In genomic region chr15:37058316-37058985, GRCh38 we compare ENCODE assay signal across 14 cellular contexts. TPM values are rescaled to one million over a fixed set of nuclear protein-coding genes. Genes with fewer than 3 reads are reported as not detected.
DNase-seq lines count a peak whose midpoint lies in the region; ATAC-seq and TF ChIP-seq lines count a peak whose summit lies in the region.
"Had no signal": no experiment of that assay in that cellular context is flagged by ENCODE, and none has a peak within 500 bp of the region (broad histone marks: within the 10 kb centered on the region; RNA-seq: fewer than 3 reads in every experiment).

No MANE protein-coding gene starts in this region.

- H3K27me3 ChIP-seq in mesendoderm (ENCODE audit: insufficient read depth, low read length, poor library complexity), result no peaks in the 10 kb centered on the region
- no peaks in the 10 kb centered on the region for H3K27me3 ChIP-seq in upper lobe of right lung
- no peaks in the 10 kb centered on the region for H3K27me3 ChIP-seq in vagina

- no peak overlapping the region for H2BK15ac ChIP-seq in mesendoderm (replicated peaks; ENCODE audit: low read depth)

- peak; percentile 35 for ATAC-seq in Right ventricle myocardium inferior
- ATAC-seq in upper lobe of right lung, result peak; percentile 45
- no peak for ATAC-seq in HG03378 (IDR thresholded peaks at IDR 0.05; ENCODE audit: unreplicated experiment)
- ATAC-seq: activated CD8-positive, alpha-beta T cell treated with anti-CD3 and anti-CD28 coated beads, Interleukin-2, amount 10 ng/mL, durations not matched to agents 7 days and 5 days had no signal

- no peak overlapping the region for H3K56ac ChIP-seq in mesendoderm (ENCODE audit: low read length)

- H3K9me3 ChIP-seq in upper lobe of right lung (no peaks in the 10 kb centered on the region), vagina (no peaks in the 10 kb centered on the region)
- H3K9me3 ChIP-seq: thoracic aorta had no signal

- H2AK5ac ChIP-seq in mesendoderm (ENCODE audit: low read length), result no peak overlapping the region

- no peak overlapping the region for H2BK5ac ChIP-seq in mesendoderm (ENCODE audit: low read length)

- no CpG with 5 or more reads among the region's 6 CpGs for WGBS in mesendoderm (ENCODE audit: extremely low coverage, insufficient coverage, low lambda C conversion rate)

- H3K36me3 ChIP-seq in mesendoderm (ENCODE audit: control insufficient read depth, insufficient read depth, low read length) (no peaks in the 10 kb centered on the region), upper lobe of right lung (no peaks in the 10 kb centered on the region), vagina (no peaks in the 10 kb centered on the region)
- H3K36me3 ChIP-seq: thoracic aorta had no signal

- H3K9ac ChIP-seq in mesendoderm (ENCODE audit: low read length), result no peak overlapping the region
- H3K9ac ChIP-seq: KMS-11 had no signal

- no peak for TF ChIP-seq POLR2A in vagina (IDR thresholded peaks at IDR 0.05)

- no peak overlapping the region for H3K23ac ChIP-seq in mesendoderm (ENCODE audit: low read length)

- no peak overlapping the region for H3K18ac ChIP-seq in mesendoderm (ENCODE audit: low read length)

- H3K4ac ChIP-seq in mesendoderm (ENCODE audit: low read depth, low read length), result no peak overlapping the region

- no peak overlapping the region for H2BK120ac ChIP-seq in mesendoderm (ENCODE audit: low read depth, low read length)

- TF ChIP-seq CTCF in upper lobe of right lung (IDR thresholded peaks at IDR 0.05) (no peak), vagina (IDR thresholded peaks at IDR 0.05) (no peak)

- DNase-seq in Right ventricle myocardium inferior (ENCODE audit: missing footprints) (no peak), cardiac septum (ENCODE audit: low spot score) (no peak), epithelial cell of prostate (ENCODE audit: low read depth, low spot score) (no peak), mesendoderm (peak; percentile 76), upper lobe of right lung (no peak), vagina (ENCODE audit: extremely low spot score in 2 of 2) (no peak), NOMO-1 (lab: John Stamatoyannopoulos, UW; ENCODE audit: unreplicated experiment in 2 of 2) (no peak)
- DNase-seq: 8988T; activated CD8-positive, alpha-beta T cell treated with anti-CD3 and anti-CD28 coated beads, Interleukin-2, amount 10 ng/mL, durations not matched to agents 7 days and 5 days; activated naive CD4-positive, alpha-beta T cell; NCI-H526 treated with DMSO at 0.1 percent for 48 hours had no signal

- no peaks in the 10 kb centered on the region for H3K79me1 ChIP-seq in mesendoderm (ENCODE audit: low read length)

- H3K4me3 ChIP-seq in mesendoderm (ENCODE audit: low read length) (no peak overlapping the region), upper lobe of right lung (no peak overlapping the region), vagina (no peak overlapping the region)
- H3K4me3 ChIP-seq: thoracic aorta had no signal

- intact Hi-C loops in Right ventricle myocardium inferior (cut with DNase I) (loop anchor here (5.0 kb wide), 1 partner anchor 41 kb away; no protein-coding TSS in a partner anchor), cardiac septum (cut with DNase I) (no loop called here), upper lobe of right lung (cut with DNase I) (no loop called here), vagina (cut with DNase I) (no loop called here)

- H4K8ac ChIP-seq in mesendoderm (ENCODE audit: low read depth, low read length), result no peak overlapping the region

- H4K5ac ChIP-seq in mesendoderm (ENCODE audit: low read length), result no peak overlapping the region

- no peak overlapping the region for H3K4me2 ChIP-seq in mesendoderm (ENCODE audit: low read length)
- H3K4me2 ChIP-seq: KMS-11 had no signal

- H3K79me2 ChIP-seq in mesendoderm (ENCODE audit: control insufficient read depth, insufficient read depth, low read length), result no peaks in the 10 kb centered on the region

- no peaks in the 10 kb centered on the region for H3K4me1 ChIP-seq in mesendoderm (ENCODE audit: control insufficient read depth, low read depth, low read length)
- H3K4me1 ChIP-seq in upper lobe of right lung, result peaks cover 12% of the 10 kb centered on the region
- H3K4me1 ChIP-seq in vagina, result peaks cover 34% of the 10 kb centered on the region

- H3K27ac ChIP-seq in epithelial cell of prostate, result peak overlapping the region; percentile 58
- no peak overlapping the region for H3K27ac ChIP-seq in mesendoderm (ENCODE audit: low read depth, low read length)
- no peak overlapping the region for H3K27ac ChIP-seq in upper lobe of right lung
- H3K27ac ChIP-seq in vagina, result no peak overlapping the region
- H3K27ac ChIP-seq: KMS-11 had no signal

RNA-seq across cellular contexts. Expression of gene MEIS2, which starts 41.9 kb away (rescaled TPM):
- total RNA-seq in Right ventricle myocardium inferior (45.4 TPM), cardiac septum (40.3 TPM), upper lobe of right lung (26.7 TPM), vagina (76.9 TPM)
- polyA plus RNA-seq in mesendoderm (2013, experiment 1 of 2), result 0.14 TPM
- polyA plus RNA-seq in mesendoderm (2013, experiment 2 of 2), result 0.20 TPM
- total RNA-seq: activated CD8-positive, alpha-beta T cell treated with anti-CD3 and anti-CD28 coated beads, Interleukin-2, amount 10 ng/mL, durations not matched to agents 7 days and 5 days had no signal
